1 cellular context compared by ENCODE assay signal in genomic region chr1:206912445-206913095, GRCh38.
TF ChIP-seq lines count a peak whose summit lies in the region.

No MANE protein-coding gene starts in this region.

TF ChIP-seq in GM12878, 131 proteins besides CTCF, POLR2A, EP300 and RAD21:
- TF ChIP-seq TCF12 (IDR thresholded peaks at IDR 0.05; ENCODE audit: low read depth, low read length) (peak; percentile 45; the same call in 1 of the 2 replicates), EED (IDR thresholded peaks at IDR 0.05; ENCODE audit: low read depth) (no peak), BCL11A (IDR thresholded peaks at IDR 0.05; ENCODE audit: low read depth, low read length) (no peak), MAX (IDR thresholded peaks at IDR 0.05; ENCODE audit: low read depth, low read length) (no peak), PKNOX1 (IDR thresholded peaks at IDR 0.05) (peak; percentile 31; the same call in 1 of the 2 replicates), BCL3 (IDR thresholded peaks at IDR 0.05; ENCODE audit: borderline replicate concordance, insufficient read depth, low read depth, low read length, poor library complexity, severe bottlenecking) (no peak), BHLHE40 (IDR thresholded peaks at IDR 0.05; ENCODE audit: borderline replicate concordance in 1 of 2, low read depth in 2 of 2, low read length in 1 of 2) (peak; percentile 39 to 49; a peak in 3 of 4 replicates), BRCA1 (IDR thresholded peaks at IDR 0.05; ENCODE audit: low read depth, low read length) (no peak), NBN (IDR thresholded peaks at IDR 0.05) (0 out of 2 replicates have a peak, but pooled peaks have one; percentile 23), YY1 (IDR thresholded peaks at IDR 0.05; ENCODE audit: low read depth, low read length) (0 out of 2 replicates have a peak, but pooled peaks have one; percentile 36), RB1 (IDR thresholded peaks at IDR 0.05; ENCODE audit: borderline replicate concordance) (0 out of 2 replicates have a peak, but pooled peaks have one; percentile 7), POU2F2 (IDR thresholded peaks at IDR 0.05; ENCODE audit: borderline replicate concordance, low read depth, low read length) (peak; percentile 70; the same call in 1 of the 3 replicates), SMC3 (IDR thresholded peaks at IDR 0.05; ENCODE audit: borderline replicate concordance, low read length) (peak; percentile 88), CREB1 (IDR thresholded peaks at IDR 0.05; ENCODE audit: low read depth) (no peak), HDGF (IDR thresholded peaks at IDR 0.05) (peak; percentile 82), ZNF622 (IDR thresholded peaks at IDR 0.05) (no peak), MEF2B (IDR thresholded peaks at IDR 0.05; ENCODE audit: partially characterized antibody, poor library complexity, severe bottlenecking) (no peak)
